In the genomic region with DNA sequence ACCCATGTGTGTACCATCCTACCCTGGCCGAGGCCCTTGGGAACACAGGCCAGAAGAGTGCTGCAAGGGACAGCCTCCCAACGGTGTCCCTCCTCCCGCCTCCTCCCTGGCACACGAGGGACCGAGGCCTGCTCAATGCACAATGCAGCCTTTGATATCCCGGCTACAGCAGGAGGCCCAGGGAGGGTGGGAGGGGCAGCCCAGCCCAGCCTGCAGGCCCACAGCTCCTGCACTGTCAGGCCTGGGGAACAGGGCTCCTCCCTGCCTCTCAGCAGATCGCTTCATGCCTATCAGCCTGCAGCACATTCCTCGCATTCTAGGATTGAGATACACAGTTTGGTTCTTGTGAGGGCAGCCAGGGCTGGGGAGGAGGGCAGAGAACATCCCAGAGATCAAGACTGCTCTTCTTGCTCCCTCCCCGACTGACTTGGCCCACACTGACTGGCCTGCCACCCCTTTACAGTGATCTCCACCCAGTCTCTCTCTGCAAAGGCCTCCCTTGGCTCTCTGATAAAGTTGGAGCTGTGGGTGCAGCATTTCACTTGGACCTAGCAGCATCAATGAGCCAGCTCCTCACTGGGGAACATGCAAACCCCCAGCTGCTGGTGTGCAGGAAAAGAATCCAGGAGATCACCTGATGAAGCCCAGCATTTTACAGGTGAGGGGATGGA, we compare ENCODE assay signal across 10 cellular contexts. TPM values are rescaled to one million over a fixed set of nuclear protein-coding genes. Genes with fewer than 3 reads are reported as not detected.
A peak's percentile ranks its signal among the peaks of the same experiment; 100 is the strongest.
DNase-seq lines count a peak whose midpoint lies in the region; ATAC-seq, FAIRE-seq and TF ChIP-seq lines count a peak whose summit lies in the region.
"Had no signal": no experiment of that assay in that cellular context is flagged by ENCODE, and none has a peak within 500 bp of the region (broad histone marks: within the 10 kb centered on the region; RNA-seq: fewer than 3 reads in every experiment).

Gene SH3TC2, minus strand, starts transcription at position 46 of the 671 bp plus-strand sequence. Its CDS starts 40 bp downstream, at position 6.

- H4K20me1 ChIP-seq in astrocyte (ENCODE audit: insufficient read depth, low read length) = no peaks in the 10 kb centered on the region

- H3K79me2 ChIP-seq in astrocyte (ENCODE audit: insufficient read depth, low read length) = no peaks in the 10 kb centered on the region

- POLR2A ChIA-PET in GM10248 (lab: Yijun Ruan, JAX) = no interaction called here

- H3K9me3 Mint-ChIP-seq in astrocyte (ENCODE audit: unreplicated experiment) (peaks cover 3% of the 10 kb centered on the region), immature natural killer cell (peaks cover 0 to 3% (median 0%) of the 10 kb centered on the region in 6 donors)

- H3K36me3 ChIP-seq in astrocyte (ENCODE audit: insufficient read depth, low read length) (no peaks in the 10 kb centered on the region), right atrium auricular region (no peaks in the 10 kb centered on the region)

- H3K27ac ChIP-seq in astrocyte (ENCODE audit: low read depth, low read length) (peak within 1 kb of the TSS; percentile 82), right atrium auricular region (peak within 1 kb of the TSS; percentile 74 to 90)

- H3K9me3 ChIP-seq in astrocyte (ENCODE audit: insufficient read depth, low read depth, low read length) (no peaks in the 10 kb centered on the region), right atrium auricular region (peaks cover 0 to 3% of the 10 kb centered on the region in 2 donors)

- H3K36me3 Mint-ChIP-seq in astrocyte (ENCODE audit: low read depth, unreplicated experiment) (no peaks in the 10 kb centered on the region), immature natural killer cell (peaks cover 0 to 4% (median 0%) of the 10 kb centered on the region in 3 donors)

- H3K27me3 Mint-ChIP-seq in astrocyte (ENCODE audit: low read depth, unreplicated experiment) = no peaks in the 10 kb centered on the region
- peaks cover 0 to 6% (median 4%) of the 10 kb centered on the region in 3 donors for H3K27me3 Mint-ChIP-seq in immature natural killer cell (ENCODE audit: low read depth in 3 of 3)

- CTCF ChIA-PET in GM10248 (lab: Yijun Ruan, JAX) = interaction anchor here (1.4 kb wide), 1 partner anchor 28 kb away, joined by 3 read pairs; no protein-coding TSS in a partner anchor

- H3K4me1 Mint-ChIP-seq in astrocyte (ENCODE audit: low read depth, unreplicated experiment) (peaks cover 17% of the 10 kb centered on the region), immature natural killer cell (no peaks in the 10 kb centered on the region)
- H3K4me1 Mint-ChIP-seq: memory B cell had no signal

- peak within 1 kb of the TSS; percentile 58 for H3K4me2 ChIP-seq in astrocyte (ENCODE audit: low read length)

- H3K27me3 ChIP-seq in astrocyte (ENCODE audit: insufficient read depth, low read length) = no peaks in the 10 kb centered on the region
- no peaks in the 10 kb centered on the region for H3K27me3 ChIP-seq in right atrium auricular region

- FAIRE-seq in astrocyte (lab: Jason Lieb, UNC) = no peak

- H3K4me3 ChIP-seq in astrocyte (ENCODE audit: insufficient read depth, low read depth, low read length) = peak within 1 kb of the TSS; percentile 25
- H3K4me3 ChIP-seq in right atrium auricular region = peak within 1 kb of the TSS in 1 of 2 donors; percentile 15

- H3K27ac Mint-ChIP-seq in astrocyte (ENCODE audit: unreplicated experiment) (peak within 1 kb of the TSS; percentile 82), immature natural killer cell (no peak within 1 kb of the TSS)
- H3K27ac Mint-ChIP-seq: memory B cell had no signal

- peak within 1 kb of the TSS; percentile 59 for H3K9ac ChIP-seq in astrocyte (ENCODE audit: low read length)

- no peak for ATAC-seq in HG03135 (IDR thresholded peaks at IDR 0.05; ENCODE audit: unreplicated experiment)

- H3K4me1 ChIP-seq in astrocyte (ENCODE audit: insufficient read depth, low read length) = peaks cover 23% of the 10 kb centered on the region
- H3K4me1 ChIP-seq in right atrium auricular region = peaks cover 0 to 59% of the 10 kb centered on the region in 2 donors

- TF ChIP-seq CTCF in astrocyte (IDR thresholded peaks at IDR 0.05; ENCODE audit: insufficient read depth, low read depth, low read length) (no peak), right atrium auricular region (IDR thresholded peaks at IDR 0.05) (no peak), GM10248 (IDR thresholded peaks at IDR 0.05; ENCODE audit: control extremely low read depth, extremely low read depth, low read depth, missing control alignments) (no peak)

- peak within 1 kb of the TSS; percentile 41 for H3K4me3 Mint-ChIP-seq in astrocyte (ENCODE audit: unreplicated experiment)
- H3K4me3 Mint-ChIP-seq in immature natural killer cell = no peak within 1 kb of the TSS
- H3K4me3 Mint-ChIP-seq: memory B cell had no signal

- DNase-seq in GM03348 (ENCODE audit: low spot score) (peak; percentile 82), astrocyte (ENCODE audit: low read depth) (peak; percentile 32), right atrium auricular region (ENCODE audit: low spot score) (no peak), renal cortical epithelial cell (ENCODE audit: low read depth) (peak; percentile 60), GM10248 (ENCODE audit: extremely low spot score) (no peak), immature natural killer cell (no peak), NCI-H146 treated with DMSO at 0.1 percent for 48 hours (lab: John Stamatoyannopoulos, UW; ENCODE audit: unreplicated experiment) (no peak)
- DNase-seq: SIG-M5 had no signal

- peak within 1 kb of the TSS; percentile 62 for H2AFZ ChIP-seq in astrocyte (ENCODE audit: low read depth, low read length)

RNA-seq across cellular contexts. Expression of gene SH3TC2, which starts in this region (rescaled TPM):
- total RNA-seq in astrocyte (2.6 and 3.1 TPM in 2 replicates), right atrium auricular region (10 to 100 TPM in 1 of 2 donors, 1 to 10 TPM in 1; 4.7 to 13.1 TPM), renal cortical epithelial cell (6.4 and 13.9 TPM in 2 replicates)
- polyA plus RNA-seq in immature natural killer cell = under 1 TPM in 2 of 3 donors, not detected in 1; 0.47 to 0.82 TPM

Comparison
In these comparisons a context has a peak if more than half of its experiments do, and no peak if none do; other contexts are left out.
1. DNase-seq: peak in GM03348 (single experiment), astrocyte (single experiment) and renal cortical epithelial cell (single experiment); none in right atrium auricular region (single experiment), GM10248 (single experiment), immature natural killer cell (0 of 3) and NCI-H146 treated with DMSO at 0.1 percent for 48 hours (single experiment).